ENCODE assay signal across 1 cellular context in the genomic region with DNA sequence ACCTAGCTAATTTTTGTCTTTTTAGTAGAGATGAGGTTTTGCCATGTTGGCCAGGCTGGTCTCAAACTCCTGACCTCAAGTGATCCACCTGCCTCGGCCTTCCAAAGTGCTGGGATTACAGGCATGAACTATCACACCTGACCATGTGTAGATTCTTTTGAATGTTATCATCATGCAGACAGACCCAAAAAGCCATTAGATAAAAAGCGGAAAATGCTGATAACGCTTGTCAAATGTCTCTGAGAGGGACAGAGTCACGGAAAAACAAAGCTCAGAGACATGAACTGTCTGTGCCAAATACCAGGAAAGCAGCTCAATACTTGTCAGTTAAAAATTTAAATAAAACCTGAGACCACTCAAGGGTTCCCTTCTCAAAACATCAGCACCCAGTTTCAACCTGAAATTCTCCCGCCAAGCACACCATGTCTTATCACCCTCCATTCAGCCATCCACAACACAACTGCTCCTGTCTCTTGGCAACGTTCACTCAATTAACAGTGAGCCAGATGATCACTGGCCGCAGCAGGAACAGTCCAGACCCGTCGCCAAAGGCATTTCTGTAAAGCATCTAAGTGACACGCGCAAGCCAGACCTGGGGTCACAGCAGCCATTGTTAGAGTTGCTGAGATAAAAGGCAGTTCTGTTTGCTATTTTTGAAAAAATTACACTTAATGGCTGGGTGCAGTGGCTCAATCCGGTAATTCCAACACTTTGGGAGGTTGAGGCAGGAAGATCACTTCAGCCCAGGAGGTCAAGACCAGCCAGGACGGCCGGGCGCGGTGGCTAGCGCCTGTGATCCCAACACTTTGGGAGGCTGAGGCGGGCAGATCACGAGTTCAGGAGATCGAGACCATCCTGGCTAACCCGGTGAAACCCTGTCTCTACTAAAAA.
TF ChIP-seq lines count a peak whose summit lies in the region.

No MANE protein-coding gene starts in this region.

TF ChIP-seq in K562, 482 proteins besides CTCF, POLR2A, EP300 and RAD21 (continues in another document):
- TF ChIP-seq ZNF165 (CRISPR knock-in tag; IDR thresholded peaks at IDR 0.05; ENCODE audit: borderline replicate concordance): no peak
- TF ChIP-seq E2F3 (CRISPR knock-in tag; IDR thresholded peaks at IDR 0.05): no peak
- no peak for TF ChIP-seq PHF20 (IDR thresholded peaks at IDR 0.05; ENCODE audit: partially characterized antibody)
- peak; percentile 93 for TF ChIP-seq ARID1B (IDR thresholded peaks at IDR 0.05)
- TF ChIP-seq, protein P1, sequence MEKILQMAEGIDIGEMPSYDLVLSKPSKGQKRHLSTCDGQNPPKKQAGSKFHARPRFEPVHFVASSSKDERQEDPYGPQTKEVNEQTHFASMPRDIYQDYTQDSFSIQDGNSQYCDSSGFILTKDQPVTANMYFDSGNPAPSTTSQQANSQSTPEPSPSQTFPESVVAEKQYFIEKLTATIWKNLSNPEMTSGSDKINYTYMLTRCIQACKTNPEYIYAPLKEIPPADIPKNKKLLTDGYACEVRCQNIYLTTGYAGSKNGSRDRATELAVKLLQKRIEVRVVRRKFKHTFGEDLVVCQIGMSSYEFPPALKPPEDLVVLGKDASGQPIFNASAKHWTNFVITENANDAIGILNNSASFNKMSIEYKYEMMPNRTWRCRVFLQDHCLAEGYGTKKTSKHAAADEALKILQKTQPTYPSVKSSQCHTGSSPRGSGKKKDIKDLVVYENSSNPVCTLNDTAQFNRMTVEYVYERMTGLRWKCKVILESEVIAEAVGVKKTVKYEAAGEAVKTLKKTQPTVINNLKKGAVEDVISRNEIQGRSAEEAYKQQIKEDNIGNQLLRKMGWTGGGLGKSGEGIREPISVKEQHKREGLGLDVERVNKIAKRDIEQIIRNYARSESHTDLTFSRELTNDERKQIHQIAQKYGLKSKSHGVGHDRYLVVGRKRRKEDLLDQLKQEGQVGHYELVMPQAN (IDR thresholded peaks at IDR 0.05; ENCODE audit: borderline replicate concordance): no peak
- TF ChIP-seq CEBPG (CRISPR knock-in tag; IDR thresholded peaks at IDR 0.05): no peak
- no peak for TF ChIP-seq CEBPG (tag; conservative IDR thresholded peaks at IDR 0.05 in 1 of 2, IDR thresholded peaks at IDR 0.05 in 1 of 2)
- no peak for TF ChIP-seq CSDE1 (IDR thresholded peaks at IDR 0.05)
- TF ChIP-seq FOXK1 (CRISPR knock-in tag; IDR thresholded peaks at IDR 0.05; ENCODE audit: borderline replicate concordance): no peak
- TF ChIP-seq ZNF695 (CRISPR knock-in tag; IDR thresholded peaks at IDR 0.05): no peak
- TF ChIP-seq HMG20B (CRISPR knock-in tag; IDR thresholded peaks at IDR 0.05): no peak
- TF ChIP-seq, protein P2, sequence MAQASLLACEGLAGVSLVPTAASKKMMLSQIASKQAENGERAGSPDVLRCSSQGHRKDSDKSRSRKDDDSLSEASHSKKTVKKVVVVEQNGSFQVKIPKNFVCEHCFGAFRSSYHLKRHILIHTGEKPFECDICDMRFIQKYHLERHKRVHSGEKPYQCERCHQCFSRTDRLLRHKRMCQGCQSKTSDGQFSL (CRISPR knock-in tag; IDR thresholded peaks at IDR 0.05): no peak
- TF ChIP-seq, protein P2 (tag; IDR thresholded peaks at IDR 0.05): no peak
- TF ChIP-seq, protein P3, sequence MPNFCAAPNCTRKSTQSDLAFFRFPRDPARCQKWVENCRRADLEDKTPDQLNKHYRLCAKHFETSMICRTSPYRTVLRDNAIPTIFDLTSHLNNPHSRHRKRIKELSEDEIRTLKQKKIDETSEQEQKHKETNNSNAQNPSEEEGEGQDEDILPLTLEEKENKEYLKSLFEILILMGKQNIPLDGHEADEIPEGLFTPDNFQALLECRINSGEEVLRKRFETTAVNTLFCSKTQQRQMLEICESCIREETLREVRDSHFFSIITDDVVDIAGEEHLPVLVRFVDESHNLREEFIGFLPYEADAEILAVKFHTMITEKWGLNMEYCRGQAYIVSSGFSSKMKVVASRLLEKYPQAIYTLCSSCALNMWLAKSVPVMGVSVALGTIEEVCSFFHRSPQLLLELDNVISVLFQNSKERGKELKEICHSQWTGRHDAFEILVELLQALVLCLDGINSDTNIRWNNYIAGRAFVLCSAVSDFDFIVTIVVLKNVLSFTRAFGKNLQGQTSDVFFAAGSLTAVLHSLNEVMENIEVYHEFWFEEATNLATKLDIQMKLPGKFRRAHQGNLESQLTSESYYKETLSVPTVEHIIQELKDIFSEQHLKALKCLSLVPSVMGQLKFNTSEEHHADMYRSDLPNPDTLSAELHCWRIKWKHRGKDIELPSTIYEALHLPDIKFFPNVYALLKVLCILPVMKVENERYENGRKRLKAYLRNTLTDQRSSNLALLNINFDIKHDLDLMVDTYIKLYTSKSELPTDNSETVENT (CRISPR knock-in tag; IDR thresholded peaks at IDR 0.05): no peak
- no peak for TF ChIP-seq ZNF134 (CRISPR knock-in tag; conservative IDR thresholded peaks at IDR 0.05)
- no peak for TF ChIP-seq PHTF2 (CRISPR knock-in tag; IDR thresholded peaks at IDR 0.05)
- TF ChIP-seq TEAD1 (CRISPR knock-in tag; IDR thresholded peaks at IDR 0.05): peak in 1 of 2 experiments; percentile 41; a peak in 1 of 4 replicates
- no peak for TF ChIP-seq LCOR (CRISPR knock-in tag; IDR thresholded peaks at IDR 0.05)
- TF ChIP-seq ZKSCAN1 (IDR thresholded peaks at IDR 0.05; ENCODE audit: low read depth, low read length): no peak
- TF ChIP-seq ZNF282 (CRISPR knock-in tag; IDR thresholded peaks at IDR 0.05): no peak
- no peak for TF ChIP-seq ZC3H4 (CRISPR knock-in tag; IDR thresholded peaks at IDR 0.05; ENCODE audit: borderline replicate concordance)
- peak; percentile 57; the same call in 1 of the 2 replicates for TF ChIP-seq MYBL2 (IDR thresholded peaks at IDR 0.05; ENCODE audit: low read depth)
- no peak for TF ChIP-seq MYBL2 (CRISPR knock-in tag; IDR thresholded peaks at IDR 0.05; ENCODE audit: borderline replicate concordance)
- TF ChIP-seq MEF2D (tag; conservative IDR thresholded peaks at IDR 0.05; ENCODE audit: low read depth): no peak
- no peak for TF ChIP-seq ZNF184 (CRISPR knock-in tag; IDR thresholded peaks at IDR 0.05)
- no peak for TF ChIP-seq HDAC8 (tag; IDR thresholded peaks at IDR 0.05)
- TF ChIP-seq RAD51 (IDR thresholded peaks at IDR 0.05; ENCODE audit: borderline replicate concordance, low read depth): no peak
- no peak for TF ChIP-seq POLR2AphosphoS5 (IDR thresholded peaks at IDR 0.05; ENCODE audit: control insufficient read depth, insufficient read depth, low read depth, low read length)
- peak; percentile 75 for TF ChIP-seq RFX1 (IDR thresholded peaks at IDR 0.05)
- TF ChIP-seq CCAR2 (IDR thresholded peaks at IDR 0.05; ENCODE audit: low read depth, low read length): no peak
- TF ChIP-seq, protein P4, sequence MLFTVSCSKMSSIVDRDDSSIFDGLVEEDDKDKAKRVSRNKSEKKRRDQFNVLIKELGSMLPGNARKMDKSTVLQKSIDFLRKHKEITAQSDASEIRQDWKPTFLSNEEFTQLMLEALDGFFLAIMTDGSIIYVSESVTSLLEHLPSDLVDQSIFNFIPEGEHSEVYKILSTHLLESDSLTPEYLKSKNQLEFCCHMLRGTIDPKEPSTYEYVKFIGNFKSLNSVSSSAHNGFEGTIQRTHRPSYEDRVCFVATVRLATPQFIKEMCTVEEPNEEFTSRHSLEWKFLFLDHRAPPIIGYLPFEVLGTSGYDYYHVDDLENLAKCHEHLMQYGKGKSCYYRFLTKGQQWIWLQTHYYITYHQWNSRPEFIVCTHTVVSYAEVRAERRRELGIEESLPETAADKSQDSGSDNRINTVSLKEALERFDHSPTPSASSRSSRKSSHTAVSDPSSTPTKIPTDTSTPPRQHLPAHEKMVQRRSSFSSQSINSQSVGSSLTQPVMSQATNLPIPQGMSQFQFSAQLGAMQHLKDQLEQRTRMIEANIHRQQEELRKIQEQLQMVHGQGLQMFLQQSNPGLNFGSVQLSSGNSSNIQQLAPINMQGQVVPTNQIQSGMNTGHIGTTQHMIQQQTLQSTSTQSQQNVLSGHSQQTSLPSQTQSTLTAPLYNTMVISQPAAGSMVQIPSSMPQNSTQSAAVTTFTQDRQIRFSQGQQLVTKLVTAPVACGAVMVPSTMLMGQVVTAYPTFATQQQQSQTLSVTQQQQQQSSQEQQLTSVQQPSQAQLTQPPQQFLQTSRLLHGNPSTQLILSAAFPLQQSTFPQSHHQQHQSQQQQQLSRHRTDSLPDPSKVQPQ (CRISPR knock-in tag; IDR thresholded peaks at IDR 0.05; ENCODE audit: borderline replicate concordance): no peak
- TF ChIP-seq SP1 (CRISPR knock-in tag; IDR thresholded peaks at IDR 0.05): no peak
- TF ChIP-seq STAT5A (IDR thresholded peaks at IDR 0.05; ENCODE audit: borderline replicate concordance, low read length): no peak
- TF ChIP-seq, protein P5, sequence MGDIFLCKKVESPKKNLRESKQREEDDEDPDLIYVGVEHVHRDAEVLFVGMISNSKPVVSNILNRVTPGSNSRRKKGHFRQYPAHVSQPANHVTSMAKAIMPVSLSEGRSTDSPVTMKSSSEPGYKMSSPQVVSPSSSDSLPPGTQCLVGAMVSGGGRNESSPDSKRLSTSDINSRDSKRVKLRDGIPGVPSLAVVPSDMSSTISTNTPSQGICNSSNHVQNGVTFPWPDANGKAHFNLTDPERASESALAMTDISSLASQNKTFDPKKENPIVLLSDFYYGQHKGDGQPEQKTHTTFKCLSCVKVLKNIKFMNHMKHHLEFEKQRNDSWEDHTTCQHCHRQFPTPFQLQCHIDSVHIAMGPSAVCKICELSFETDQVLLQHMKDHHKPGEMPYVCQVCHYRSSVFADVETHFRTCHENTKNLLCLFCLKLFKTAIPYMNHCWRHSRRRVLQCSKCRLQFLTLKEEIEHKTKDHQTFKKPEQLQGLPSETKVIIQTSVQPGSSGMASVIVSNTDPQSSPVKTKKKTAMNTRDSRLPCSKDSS (IDR thresholded peaks at IDR 0.05; ENCODE audit: low read depth, partially characterized antibody): no peak
- TF ChIP-seq TAF9B (IDR thresholded peaks at IDR 0.05; ENCODE audit: partially characterized antibody): no peak
- TF ChIP-seq POLR2AphosphoS2 (IDR thresholded peaks at IDR 0.05; ENCODE audit: low read length): no peak
- no peak for TF ChIP-seq ZNF696 (CRISPR knock-in tag; conservative IDR thresholded peaks at IDR 0.05)
- no peak for TF ChIP-seq KLF13 (tag; IDR thresholded peaks at IDR 0.05; ENCODE audit: borderline replicate concordance, low read depth)
- no peak for TF ChIP-seq ZNF239 (CRISPR knock-in tag; IDR thresholded peaks at IDR 0.05)
- TF ChIP-seq, protein P6, sequence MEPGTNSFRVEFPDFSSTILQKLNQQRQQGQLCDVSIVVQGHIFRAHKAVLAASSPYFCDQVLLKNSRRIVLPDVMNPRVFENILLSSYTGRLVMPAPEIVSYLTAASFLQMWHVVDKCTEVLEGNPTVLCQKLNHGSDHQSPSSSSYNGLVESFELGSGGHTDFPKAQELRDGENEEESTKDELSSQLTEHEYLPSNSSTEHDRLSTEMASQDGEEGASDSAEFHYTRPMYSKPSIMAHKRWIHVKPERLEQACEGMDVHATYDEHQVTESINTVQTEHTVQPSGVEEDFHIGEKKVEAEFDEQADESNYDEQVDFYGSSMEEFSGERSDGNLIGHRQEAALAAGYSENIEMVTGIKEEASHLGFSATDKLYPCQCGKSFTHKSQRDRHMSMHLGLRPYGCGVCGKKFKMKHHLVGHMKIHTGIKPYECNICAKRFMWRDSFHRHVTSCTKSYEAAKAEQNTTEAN (CRISPR knock-in tag; IDR thresholded peaks at IDR 0.05): no peak
- TF ChIP-seq ZNF274 (IDR thresholded peaks at IDR 0.05; ENCODE audit: borderline replicate concordance, low read depth, low read length): no peak
- no peak for TF ChIP-seq GABPB2 (CRISPR knock-in tag; conservative IDR thresholded peaks at IDR 0.05)
- TF ChIP-seq NFE2 (IDR thresholded peaks at IDR 0.05; ENCODE audit: low read depth): no peak
- no peak for TF ChIP-seq NUFIP1 (IDR thresholded peaks at IDR 0.05; ENCODE audit: partially characterized antibody)
- TF ChIP-seq, protein P7, sequence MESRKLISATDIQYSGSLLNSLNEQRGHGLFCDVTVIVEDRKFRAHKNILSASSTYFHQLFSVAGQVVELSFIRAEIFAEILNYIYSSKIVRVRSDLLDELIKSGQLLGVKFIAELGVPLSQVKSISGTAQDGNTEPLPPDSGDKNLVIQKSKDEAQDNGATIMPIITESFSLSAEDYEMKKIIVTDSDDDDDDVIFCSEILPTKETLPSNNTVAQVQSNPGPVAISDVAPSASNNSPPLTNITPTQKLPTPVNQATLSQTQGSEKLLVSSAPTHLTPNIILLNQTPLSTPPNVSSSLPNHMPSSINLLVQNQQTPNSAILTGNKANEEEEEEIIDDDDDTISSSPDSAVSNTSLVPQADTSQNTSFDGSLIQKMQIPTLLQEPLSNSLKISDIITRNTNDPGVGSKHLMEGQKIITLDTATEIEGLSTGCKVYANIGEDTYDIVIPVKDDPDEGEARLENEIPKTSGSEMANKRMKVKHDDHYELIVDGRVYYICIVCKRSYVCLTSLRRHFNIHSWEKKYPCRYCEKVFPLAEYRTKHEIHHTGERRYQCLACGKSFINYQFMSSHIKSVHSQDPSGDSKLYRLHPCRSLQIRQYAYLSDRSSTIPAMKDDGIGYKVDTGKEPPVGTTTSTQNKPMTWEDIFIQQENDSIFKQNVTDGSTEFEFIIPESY (CRISPR knock-in tag; IDR thresholded peaks at IDR 0.05): peak; percentile 28; the same call in 1 of the 2 replicates
- TF ChIP-seq ZNF41 (CRISPR knock-in tag; conservative IDR thresholded peaks at IDR 0.05): no peak
- TF ChIP-seq ZNF232 (CRISPR knock-in tag; IDR thresholded peaks at IDR 0.05): no peak
- TF ChIP-seq COPS2 (conservative IDR thresholded peaks at IDR 0.05): no peak
- peak; percentile 20; the same call in 1 of the 2 replicates for TF ChIP-seq CTBP1 (IDR thresholded peaks at IDR 0.05; ENCODE audit: borderline replicate concordance)
- TF ChIP-seq, protein P8, sequence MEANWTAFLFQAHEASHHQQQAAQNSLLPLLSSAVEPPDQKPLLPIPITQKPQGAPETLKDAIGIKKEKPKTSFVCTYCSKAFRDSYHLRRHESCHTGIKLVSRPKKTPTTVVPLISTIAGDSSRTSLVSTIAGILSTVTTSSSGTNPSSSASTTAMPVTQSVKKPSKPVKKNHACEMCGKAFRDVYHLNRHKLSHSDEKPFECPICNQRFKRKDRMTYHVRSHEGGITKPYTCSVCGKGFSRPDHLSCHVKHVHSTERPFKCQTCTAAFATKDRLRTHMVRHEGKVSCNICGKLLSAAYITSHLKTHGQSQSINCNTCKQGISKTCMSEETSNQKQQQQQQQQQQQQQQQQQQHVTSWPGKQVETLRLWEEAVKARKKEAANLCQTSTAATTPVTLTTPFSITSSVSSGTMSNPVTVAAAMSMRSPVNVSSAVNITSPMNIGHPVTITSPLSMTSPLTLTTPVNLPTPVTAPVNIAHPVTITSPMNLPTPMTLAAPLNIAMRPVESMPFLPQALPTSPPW (CRISPR knock-in tag; IDR thresholded peaks at IDR 0.05): no peak
- TF ChIP-seq SMARCE1 (IDR thresholded peaks at IDR 0.05): peak; percentile 70; the same call in 1 of the 2 replicates
- no peak for TF ChIP-seq ZNF699 (CRISPR knock-in tag; IDR thresholded peaks at IDR 0.05; ENCODE audit: insufficient replicate concordance)
- TF ChIP-seq BRF1 (IDR thresholded peaks at IDR 0.05; ENCODE audit: borderline replicate concordance, extremely low read depth, insufficient read length): no peak
- TF ChIP-seq CBFA2T3 (IDR thresholded peaks at IDR 0.05): peak; percentile 85
- no peak for TF ChIP-seq ZNF830 (CRISPR knock-in tag; IDR thresholded peaks at IDR 0.05)
- TF ChIP-seq FOXA1 (IDR thresholded peaks at IDR 0.05; ENCODE audit: borderline replicate concordance): no peak
- peak; percentile 78 for TF ChIP-seq NCOR1 (IDR thresholded peaks at IDR 0.05)
- TF ChIP-seq SMARCB1 (IDR thresholded peaks at IDR 0.05; ENCODE audit: insufficient read length, low read depth): no peak
- peak; percentile 53 for TF ChIP-seq MEIS2 (IDR thresholded peaks at IDR 0.05; ENCODE audit: partially characterized antibody)
